Comparison of ENCODE assay signal across 11 cellular contexts in genomic region chr18:74351354-74351753, GRCh38. TPM values are rescaled to one million over a fixed set of nuclear protein-coding genes. Genes with fewer than 3 reads are reported as not detected.
DNase-seq lines count a peak whose midpoint lies in the region; ATAC-seq and TF ChIP-seq lines count a peak whose summit lies in the region.
"Had no signal": no experiment of that assay in that cellular context is flagged by ENCODE, and none has a peak within 500 bp of the region (broad histone marks: within the 10 kb centered on the region; RNA-seq: fewer than 3 reads in every experiment).

No MANE protein-coding gene starts in this region.

- no peak overlapping the region for H3K4me3 Mint-ChIP-seq in progenitor cell of endocrine pancreas (ENCODE audit: low read depth)

- TF ChIP-seq POLR2A in uterus (IDR thresholded peaks at IDR 0.05) = no peak

- H3K27ac ChIP-seq in foreskin keratinocyte (no peak overlapping the region), uterus (no peak overlapping the region)

- H3K4me3 ChIP-seq in uterus = no peak overlapping the region

- DNase-seq in ELF-1 (ENCODE audit: low read depth, low spot score) (peak; percentile 18), MV-4-11 (lab: John Stamatoyannopoulos, UW) (peak; percentile 80), foreskin keratinocyte (peak; percentile 38 to 71), NCI-H82 (lab: John Stamatoyannopoulos, UW) (no peak), uterus (no peak), progenitor cell of endocrine pancreas (ENCODE audit: low spot score, unreplicated experiment) (no peak)
- no peak for DNase-seq in stimulated activated naive CD4-positive, alpha-beta T cell treated with Interleukin-2 at 50 U/mL for 16 hours (lab: John Stamatoyannopoulos, UW)
- DNase-seq: activated CD4-positive, alpha-beta T cell treated with anti-CD3 and anti-CD28 coated beads for 4 hours; retina had no signal

- H3K4me1 ChIP-seq in foreskin keratinocyte (peaks cover 9% of the 10 kb centered on the region), uterus (no peaks in the 10 kb centered on the region)

- no peaks in the 10 kb centered on the region for H3K36me3 ChIP-seq in uterus

- H3K9me3 Mint-ChIP-seq in progenitor cell of endocrine pancreas (ENCODE audit: low read depth) = no peaks in the 10 kb centered on the region

- H3K27me3 ChIP-seq in foreskin keratinocyte (peaks cover 7% of the 10 kb centered on the region), uterus (no peaks in the 10 kb centered on the region)

- TF ChIP-seq CTCF in foreskin keratinocyte (conservative IDR thresholded peaks at IDR 0.05) (no peak), uterus (IDR thresholded peaks at IDR 0.05) (no peak), progenitor cell of endocrine pancreas (IDR thresholded peaks at IDR 0.05; ENCODE audit: unreplicated experiment) (no peak)

- peak; percentile 61 for ATAC-seq in GM21717 (IDR thresholded peaks at IDR 0.05; ENCODE audit: unreplicated experiment)
- ATAC-seq in foreskin keratinocyte = peak; percentile 89

- no peaks in the 10 kb centered on the region for H3K4me1 Mint-ChIP-seq in progenitor cell of endocrine pancreas (ENCODE audit: low read depth)

- intact Hi-C loops in uterus (cut with DNase I; ENCODE audit: low total_unique reads) = loop anchor here (10.0 kb wide), 1 partner anchor 133 kb away; no protein-coding TSS in a partner anchor

- no peaks in the 10 kb centered on the region for H3K36me3 Mint-ChIP-seq in progenitor cell of endocrine pancreas (ENCODE audit: insufficient read depth)

- H3K27ac Mint-ChIP-seq in progenitor cell of endocrine pancreas = no peak overlapping the region

- H3K9me3 ChIP-seq in uterus = no peaks in the 10 kb centered on the region

- H3K27me3 Mint-ChIP-seq in progenitor cell of endocrine pancreas = peaks cover 6% of the 10 kb centered on the region

RNA-seq across cellular contexts. Expression of gene C18orf63, which starts 35.7 kb away (rescaled TPM):
- total RNA-seq in foreskin keratinocyte (not detected in 2 replicates), uterus (not detected), progenitor cell of endocrine pancreas (not detected in 2 replicates)
- polyA plus RNA-seq in foreskin keratinocyte = not detected in 2 replicates
- total RNA-seq: urinary bladder had no signal
- polyA plus RNA-seq: urinary bladder had no signal

RNA-seq across cellular contexts. Expression of gene CYB5A, which starts 59.6 kb away (rescaled TPM):
- total RNA-seq in foreskin keratinocyte = 36.4 and 49.0 TPM in 2 replicates
- 52.4 and 70.8 TPM in 2 replicates for polyA plus RNA-seq in foreskin keratinocyte
- 100 to 1,000 TPM in 1 of 4 donors, 10 to 100 TPM in 3; 44.6 to 204 (median 51.9) TPM for total RNA-seq in uterus
- total RNA-seq in progenitor cell of endocrine pancreas = 213 and 223 TPM in 2 replicates

Comparison
In these comparisons a context has a peak if more than half of its experiments do, and no peak if none do; other contexts are left out.
1. DNase-seq: peak in ELF-1 (single experiment), MV-4-11 (single experiment) and foreskin keratinocyte (2 of 2); none in NCI-H82 (single experiment), uterus (0 of 2), progenitor cell of endocrine pancreas (single experiment) and stimulated activated naive CD4-positive, alpha-beta T cell treated with Interleukin-2 at 50 U/mL for 16 hours (single experiment).